Comparison of ENCODE assay signal across 25 cellular contexts in genomic region chr21:16583567-16583966, GRCh38.
DNase-seq lines count a peak whose midpoint lies in the region; ATAC-seq and TF ChIP-seq lines count a peak whose summit lies in the region.
"Had no signal": no experiment of that assay in that cellular context is flagged by ENCODE, and none has a peak within 500 bp of the region (broad histone marks: within the 10 kb centered on the region; RNA-seq: fewer than 3 reads in every experiment).

No MANE protein-coding gene starts in this region.

- H3K27ac Mint-ChIP-seq in MCF 10A (ENCODE audit: low read depth, unreplicated experiment) = no peak overlapping the region
- H3K27ac Mint-ChIP-seq: activated naive CD4-positive, alpha-beta T cell treated with anti-CD3 and anti-CD28 coated beads, Interleukin-2, amount 50 U/mL, for 24 hours; activated T-helper 1 cell treated with anti-CD3 and anti-CD28 coated beads, Interleukin-12 subunit alpha, Interleukin-12 subunit beta, Interleukin-2, Interleukin-4 antibody, amounts not matched to agents 30 ng/mL and 10 ng/mL and 1 ng/mL, durations not matched to agents 14 hours and 24 hours and 36 hours; B cell; GM23338; IgD-negative memory B cell; stimulated activated effector memory CD8-positive, alpha-beta T cell treated with anti-CD3 and anti-CD28 coated beads, Interleukin-12 subunit alpha, Interleukin-12 subunit beta, amount 100 ng/mL, for 72 hours had no signal

- no TSS peak for BruUV-seq in MCF 10A (replicated peaks; lab: Mats Ljungman, UMichigan)

- CTCF ChIA-PET in MCF 10A (lab: Yijun Ruan, JAX) = no interaction called here

- DNase-seq in breast epithelium (ENCODE audit: low spot score in 2 of 2) (no peak), MCF 10A (ENCODE audit: unreplicated experiment) (no peak), SKM-1 (lab: John Stamatoyannopoulos, UW; ENCODE audit: unreplicated experiment) (peak; percentile 74), fibroblast of mammary gland (ENCODE audit: low read depth) (peak; percentile 46)
- DNase-seq: activated CD4-positive, alpha-beta T cell treated with anti-CD3 and anti-CD28 coated beads for 48 hours; Caco-2; cerebellar nuclear complex; DND-41; effector CD8-positive, alpha-beta T cell; gastrocnemius medialis; MM.1S; NCI-H526; stimulated activated CD4-positive, alpha-beta T cell treated with anti-CD3 and anti-CD28 coated beads, Interleukin-2, amount 100 ng/mL, for 24 hours had no signal

- no peaks in the 10 kb centered on the region for H3K9me3 Mint-ChIP-seq in MCF 10A (ENCODE audit: unreplicated experiment)
- H3K9me3 Mint-ChIP-seq: activated naive CD4-positive, alpha-beta T cell treated with anti-CD3 and anti-CD28 coated beads, Interleukin-2, amount 50 U/mL, for 24 hours; activated T-helper 1 cell treated with anti-CD3 and anti-CD28 coated beads, Interleukin-12 subunit alpha, Interleukin-12 subunit beta, Interleukin-2, Interleukin-4 antibody, amounts not matched to agents 30 ng/mL and 10 ng/mL and 1 ng/mL, durations not matched to agents 14 hours and 24 hours and 36 hours; GM23338; IgD-negative memory B cell; stimulated activated effector memory CD8-positive, alpha-beta T cell treated with anti-CD3 and anti-CD28 coated beads, Interleukin-12 subunit alpha, Interleukin-12 subunit beta, amount 100 ng/mL, for 72 hours had no signal

- intact Hi-C loops in breast epithelium (cut with DNase I; ENCODE audit: low total_unique reads) (no loop called here), MCF 10A (cut with micrococcal nuclease) (loop anchor here (10.0 kb wide), 1 partner anchor 389 kb away; no protein-coding TSS in a partner anchor)

- H3K4me3 ChIP-seq in breast epithelium (no peak overlapping the region), fibroblast of mammary gland (ENCODE audit: control insufficient read depth, low read depth, low read length) (no peak overlapping the region)
- H3K4me3 ChIP-seq: gastrocnemius medialis, GM23338, skin epidermis had no signal

- ATAC-seq in GM19397 (IDR thresholded peaks at IDR 0.05; ENCODE audit: unreplicated experiment) (no peak), GM21423 (IDR thresholded peaks at IDR 0.05; ENCODE audit: unreplicated experiment) (no peak), HG02588 (IDR thresholded peaks at IDR 0.05; ENCODE audit: unreplicated experiment) (no peak), HG03571 (IDR thresholded peaks at IDR 0.05; ENCODE audit: unreplicated experiment) (no peak)
- ATAC-seq: gastrocnemius medialis; GM23338; stimulated activated effector memory CD8-positive, alpha-beta T cell treated with anti-CD3 and anti-CD28 coated beads, Interleukin-12 subunit alpha, Interleukin-12 subunit beta, amount 100 ng/mL, for 72 hours had no signal

- TF ChIP-seq CTCF in breast epithelium (IDR thresholded peaks at IDR 0.05) (no peak), MCF 10A (IDR thresholded peaks at IDR 0.05; ENCODE audit: unreplicated experiment) (no peak), fibroblast of mammary gland (conservative IDR thresholded peaks at IDR 0.05; ENCODE audit: control insufficient read depth, insufficient read depth, low read depth, low read length) (no peak)

- H3K9me3 ChIP-seq in breast epithelium = no peaks in the 10 kb centered on the region
- H3K9me3 ChIP-seq: Caco-2, gastrocnemius medialis had no signal

- no peak for TF ChIP-seq POLR2A in breast epithelium (IDR thresholded peaks at IDR 0.05)

- H3K4me1 Mint-ChIP-seq in MCF 10A (ENCODE audit: insufficient read depth, unreplicated experiment) = peaks cover 6% of the 10 kb centered on the region
- H3K4me1 Mint-ChIP-seq: activated naive CD4-positive, alpha-beta T cell treated with anti-CD3 and anti-CD28 coated beads, Interleukin-2, amount 50 U/mL, for 24 hours; B cell; GM23338; IgD-negative memory B cell; stimulated activated effector memory CD8-positive, alpha-beta T cell treated with anti-CD3 and anti-CD28 coated beads, Interleukin-12 subunit alpha, Interleukin-12 subunit beta, amount 100 ng/mL, for 72 hours had no signal

- H3K27me3 ChIP-seq in breast epithelium = no peaks in the 10 kb centered on the region
- H3K27me3 ChIP-seq: gastrocnemius medialis had no signal

- H3K4me3 Mint-ChIP-seq in MCF 10A (ENCODE audit: unreplicated experiment) = no peak overlapping the region
- H3K4me3 Mint-ChIP-seq: activated naive CD4-positive, alpha-beta T cell treated with anti-CD3 and anti-CD28 coated beads, Interleukin-2, amount 50 U/mL, for 24 hours; activated T-helper 1 cell treated with anti-CD3 and anti-CD28 coated beads, Interleukin-12 subunit alpha, Interleukin-12 subunit beta, Interleukin-2, Interleukin-4 antibody, amounts not matched to agents 30 ng/mL and 10 ng/mL and 1 ng/mL, durations not matched to agents 14 hours and 24 hours and 36 hours; B cell; GM23338; IgD-negative memory B cell; stimulated activated effector memory CD8-positive, alpha-beta T cell treated with anti-CD3 and anti-CD28 coated beads, Interleukin-12 subunit alpha, Interleukin-12 subunit beta, amount 100 ng/mL, for 72 hours had no signal

- H3K27me3 Mint-ChIP-seq in MCF 10A (ENCODE audit: insufficient read depth, unreplicated experiment) = no peaks in the 10 kb centered on the region
- H3K27me3 Mint-ChIP-seq: activated naive CD4-positive, alpha-beta T cell treated with anti-CD3 and anti-CD28 coated beads, Interleukin-2, amount 50 U/mL, for 24 hours; B cell; IgD-negative memory B cell had no signal

- no peaks in the 10 kb centered on the region for H3K36me3 ChIP-seq in breast epithelium
- H3K36me3 ChIP-seq: gastrocnemius medialis had no signal

- no peaks in the 10 kb centered on the region for H3K4me1 ChIP-seq in breast epithelium

- POLR2A ChIA-PET in MCF 10A (lab: Yijun Ruan, JAX) = no interaction called here

- H3K27ac ChIP-seq in breast epithelium = peak overlapping the region; percentile 3 to 46
- H3K27ac ChIP-seq: HL-60 had no signal

- H3K36me3 Mint-ChIP-seq in MCF 10A (ENCODE audit: insufficient read depth, unreplicated experiment) = no peaks in the 10 kb centered on the region
- H3K36me3 Mint-ChIP-seq: activated naive CD4-positive, alpha-beta T cell treated with anti-CD3 and anti-CD28 coated beads, Interleukin-2, amount 50 U/mL, for 24 hours; IgD-negative memory B cell; stimulated activated effector memory CD8-positive, alpha-beta T cell treated with anti-CD3 and anti-CD28 coated beads, Interleukin-12 subunit alpha, Interleukin-12 subunit beta, amount 100 ng/mL, for 72 hours had no signal

Comparison
In these comparisons a context has a peak if more than half of its experiments do, and no peak if none do; other contexts are left out.
1. DNase-seq: peak in SKM-1 (single experiment) and fibroblast of mammary gland (single experiment); none in breast epithelium (0 of 2) and MCF 10A (single experiment).